Comparison of ENCODE assay signal across 22 cellular contexts in genomic region chr3:126558336-126559071, GRCh38. TPM values are rescaled to one million over a fixed set of nuclear protein-coding genes. Genes with fewer than 3 reads are reported as not detected.
A peak's percentile ranks its signal among the peaks of the same experiment; 100 is the strongest.
DNase-seq lines count a peak whose midpoint lies in the region; ATAC-seq and TF ChIP-seq lines count a peak whose summit lies in the region.
"Had no signal": no experiment of that assay in that cellular context is flagged by ENCODE, and none has a peak within 500 bp of the region (broad histone marks: within the 10 kb centered on the region; RNA-seq: fewer than 3 reads in every experiment).

Gene C3orf22, minus strand, starts transcription at chr3:126558932. Its CDS starts 5,542 bp downstream, at chr3:126553390.

- H3K4me3 Mint-ChIP-seq in activated T-cell treated with anti-CD3 and anti-CD28 coated beads, Interleukin-2, amount 50 U/mL, for 24 hours, result no peak within 1 kb of the TSS
- H3K4me3 Mint-ChIP-seq in activated T-cell treated with anti-CD3 and anti-CD28 coated beads, Interleukin-2, amount 50 U/mL, for 72 hours, result no peak within 1 kb of the TSS
- no peak within 1 kb of the TSS for H3K4me3 Mint-ChIP-seq in natural killer cell
- H3K4me3 Mint-ChIP-seq: activated naive CD4-positive, alpha-beta T cell treated with anti-CD3 and anti-CD28 coated beads, Interleukin-2, amount 10 ng/mL, durations not matched to agents 7 days and 5 days; CD4-positive, CD25-positive, alpha-beta regulatory T cell; HFFc6; IgD-negative memory B cell had no signal

- no peak for TF ChIP-seq POLR2A in upper lobe of left lung (IDR thresholded peaks at IDR 0.05)

- no peaks in the 10 kb centered on the region for H3K4me1 Mint-ChIP-seq in activated T-cell treated with anti-CD3 and anti-CD28 coated beads, Interleukin-2, amount 50 U/mL, for 24 hours (ENCODE audit: low read depth)
- no peaks in the 10 kb centered on the region for H3K4me1 Mint-ChIP-seq in activated T-cell treated with anti-CD3 and anti-CD28 coated beads, Interleukin-2, amount 50 U/mL, for 72 hours (ENCODE audit: low read depth)
- no peaks in the 10 kb centered on the region for H3K4me1 Mint-ChIP-seq in natural killer cell
- H3K4me1 Mint-ChIP-seq: activated naive CD4-positive, alpha-beta T cell treated with anti-CD3 and anti-CD28 coated beads, Interleukin-2, amount 10 ng/mL, durations not matched to agents 7 days and 5 days; CD4-positive, CD25-positive, alpha-beta regulatory T cell; IgD-negative memory B cell had no signal

- H3K4me1 ChIP-seq in upper lobe of left lung, result no peaks in the 10 kb centered on the region

- no peaks in the 10 kb centered on the region for H3K36me3 ChIP-seq in upper lobe of left lung
- H3K36me3 ChIP-seq: neutrophil had no signal

- TF ChIP-seq CTCF in coronary artery (IDR thresholded peaks at IDR 0.05), result no peak
- no peak for TF ChIP-seq CTCF in natural killer cell (IDR thresholded peaks at IDR 0.05)
- TF ChIP-seq CTCF in upper lobe of left lung (IDR thresholded peaks at IDR 0.05), result no peak

- H3K27ac ChIP-seq in coronary artery, result no peak within 1 kb of the TSS
- no peak within 1 kb of the TSS for H3K27ac ChIP-seq in upper lobe of left lung
- H3K27ac ChIP-seq: neutrophil had no signal

- peaks cover 8% of the 10 kb centered on the region for H3K9me3 Mint-ChIP-seq in activated T-cell treated with anti-CD3 and anti-CD28 coated beads, Interleukin-2, amount 50 U/mL, for 24 hours
- H3K9me3 Mint-ChIP-seq in activated T-cell treated with anti-CD3 and anti-CD28 coated beads, Interleukin-2, amount 50 U/mL, for 72 hours, result peaks cover 1 to 5% of the 10 kb centered on the region in 2 donors
- H3K9me3 Mint-ChIP-seq in natural killer cell, result peaks cover 2 to 3% of the 10 kb centered on the region in 2 donors
- H3K9me3 Mint-ChIP-seq: activated naive CD4-positive, alpha-beta T cell treated with anti-CD3 and anti-CD28 coated beads, Interleukin-2, amount 10 ng/mL, durations not matched to agents 7 days and 5 days had no signal

- no peak within 1 kb of the TSS for H3K4me3 ChIP-seq in coronary artery
- H3K4me3 ChIP-seq in upper lobe of left lung, result no peak within 1 kb of the TSS

- 67 to 78% methylated on average over 1 to 8 of the region's 9 CpGs for WGBS in upper lobe of left lung, 2 donors

- H3K9me3 ChIP-seq in upper lobe of left lung, result peaks cover 0 to 10% (median 2%) of the 10 kb centered on the region in 4 donors
- H3K9me3 ChIP-seq: neutrophil had no signal

- peak; percentile 13 for DNase-seq in activated T-cell treated with anti-CD3 and anti-CD28 coated beads, Interleukin-2, amount 50 U/mL, for 24 hours
- DNase-seq in activated T-cell treated with anti-CD3 and anti-CD28 coated beads, Interleukin-2, amount 50 U/mL, for 72 hours, result no peak
- peak; percentile 58 for DNase-seq in coronary artery (ENCODE audit: low spot score)
- peak; percentile 11 for DNase-seq in natural killer cell
- DNase-seq in upper lobe of left lung, result peak; percentile 19 to 68
- DNase-seq in NCI-H524 (lab: John Stamatoyannopoulos, UW), result no peak
- DNase-seq: activated naive CD4-positive, alpha-beta T cell treated with anti-CD3 and anti-CD28 coated beads, Interleukin-2, amount 10 ng/mL, durations not matched to agents 7 days and 5 days; CD4-positive, CD25-positive, alpha-beta regulatory T cell; HFFc6; kidney; NCI-H2081; NCI-H526; PC-3; stimulated activated CD4-positive, alpha-beta T cell treated with anti-CD3 and anti-CD28 coated beads, Interleukin-4, amount 100 ng/mL, for 24 hours; trophoblast cell had no signal

- H3K27me3 ChIP-seq in upper lobe of left lung, result no peaks in the 10 kb centered on the region
- H3K27me3 ChIP-seq: neutrophil had no signal

- intact Hi-C loops in natural killer cell (cut with micrococcal nuclease), result no loop called here

- no peaks in the 10 kb centered on the region for H3K36me3 Mint-ChIP-seq in activated T-cell treated with anti-CD3 and anti-CD28 coated beads, Interleukin-2, amount 50 U/mL, for 24 hours (ENCODE audit: low read depth)
- peaks cover 1 to 6% of the 10 kb centered on the region in 2 donors for H3K36me3 Mint-ChIP-seq in activated T-cell treated with anti-CD3 and anti-CD28 coated beads, Interleukin-2, amount 50 U/mL, for 72 hours (ENCODE audit: insufficient read depth in 2 of 2)
- H3K36me3 Mint-ChIP-seq in natural killer cell, result peaks cover 7% of the 10 kb centered on the region
- H3K36me3 Mint-ChIP-seq: activated naive CD4-positive, alpha-beta T cell treated with anti-CD3 and anti-CD28 coated beads, Interleukin-2, amount 10 ng/mL, durations not matched to agents 7 days and 5 days; CD4-positive, CD25-positive, alpha-beta regulatory T cell; IgD-negative memory B cell had no signal

- ATAC-seq in activated T-cell treated with anti-CD3 and anti-CD28 coated beads, Interleukin-2, amount 50 U/mL, for 72 hours (replicated peaks in 1 of 2), result no peak
- no peak for ATAC-seq in natural killer cell
- no peak for ATAC-seq in upper lobe of left lung (ENCODE audit: low FRiP score in 2 of 2)
- ATAC-seq in GM21786 (IDR thresholded peaks at IDR 0.05; ENCODE audit: unreplicated experiment), result no peak
- ATAC-seq in GM19023 (IDR thresholded peaks at IDR 0.05; ENCODE audit: unreplicated experiment), result no peak
- ATAC-seq: PC-3 had no signal

- H3K27me3 Mint-ChIP-seq in activated T-cell treated with anti-CD3 and anti-CD28 coated beads, Interleukin-2, amount 50 U/mL, for 24 hours, result no peaks in the 10 kb centered on the region
- peaks cover 6% of the 10 kb centered on the region for H3K27me3 Mint-ChIP-seq in activated T-cell treated with anti-CD3 and anti-CD28 coated beads, Interleukin-2, amount 50 U/mL, for 72 hours (ENCODE audit: low read depth)
- peaks cover 3 to 8% of the 10 kb centered on the region in 2 donors for H3K27me3 Mint-ChIP-seq in natural killer cell (ENCODE audit: low read depth in 2 of 2)

- no peak within 1 kb of the TSS for H3K27ac Mint-ChIP-seq in activated T-cell treated with anti-CD3 and anti-CD28 coated beads, Interleukin-2, amount 50 U/mL, for 24 hours
- no peak within 1 kb of the TSS for H3K27ac Mint-ChIP-seq in activated T-cell treated with anti-CD3 and anti-CD28 coated beads, Interleukin-2, amount 50 U/mL, for 72 hours
- no peak within 1 kb of the TSS for H3K27ac Mint-ChIP-seq in natural killer cell
- H3K27ac Mint-ChIP-seq: activated naive CD4-positive, alpha-beta T cell treated with anti-CD3 and anti-CD28 coated beads, Interleukin-2, amount 10 ng/mL, durations not matched to agents 7 days and 5 days; CD4-positive, CD25-positive, alpha-beta regulatory T cell; HFFc6 had no signal

- TF ChIP-seq EP300 in upper lobe of left lung (IDR thresholded peaks at IDR 0.05), result no peak

RNA-seq across cellular contexts. Expression of gene C3orf22, which starts in this region (rescaled TPM):
- total RNA-seq in activated T-cell treated with anti-CD3 and anti-CD28 coated beads, Interleukin-2, amount 50 U/mL, for 72 hours, result not detected
- total RNA-seq in natural killer cell, result not detected
- not detected for total RNA-seq in upper lobe of left lung
- total RNA-seq: A673; activated CD8-positive, alpha-beta memory T cell treated with anti-CD3 and anti-CD28 coated beads for 36 hours; CD4-positive, CD25-positive, alpha-beta regulatory T cell; fibroblast of lung; HFFc6; kidney; PC-3 had no signal

Comparison
In these comparisons a context has a peak if more than half of its experiments do, and no peak if none do; other contexts are left out.
1. DNase-seq: peak in activated T-cell treated with anti-CD3 and anti-CD28 coated beads, Interleukin-2, amount 50 U/mL, for 24 hours (single experiment) and coronary artery (single experiment); none in activated T-cell treated with anti-CD3 and anti-CD28 coated beads, Interleukin-2, amount 50 U/mL, for 72 hours (0 of 2) and NCI-H524 (0 of 2).
2. Peak in DNase-seq in natural killer cell; RNA of the gene not detected or under 1 TPM.
3. Peak in DNase-seq in upper lobe of left lung; RNA of the gene not detected or under 1 TPM.